In the genomic region with DNA sequence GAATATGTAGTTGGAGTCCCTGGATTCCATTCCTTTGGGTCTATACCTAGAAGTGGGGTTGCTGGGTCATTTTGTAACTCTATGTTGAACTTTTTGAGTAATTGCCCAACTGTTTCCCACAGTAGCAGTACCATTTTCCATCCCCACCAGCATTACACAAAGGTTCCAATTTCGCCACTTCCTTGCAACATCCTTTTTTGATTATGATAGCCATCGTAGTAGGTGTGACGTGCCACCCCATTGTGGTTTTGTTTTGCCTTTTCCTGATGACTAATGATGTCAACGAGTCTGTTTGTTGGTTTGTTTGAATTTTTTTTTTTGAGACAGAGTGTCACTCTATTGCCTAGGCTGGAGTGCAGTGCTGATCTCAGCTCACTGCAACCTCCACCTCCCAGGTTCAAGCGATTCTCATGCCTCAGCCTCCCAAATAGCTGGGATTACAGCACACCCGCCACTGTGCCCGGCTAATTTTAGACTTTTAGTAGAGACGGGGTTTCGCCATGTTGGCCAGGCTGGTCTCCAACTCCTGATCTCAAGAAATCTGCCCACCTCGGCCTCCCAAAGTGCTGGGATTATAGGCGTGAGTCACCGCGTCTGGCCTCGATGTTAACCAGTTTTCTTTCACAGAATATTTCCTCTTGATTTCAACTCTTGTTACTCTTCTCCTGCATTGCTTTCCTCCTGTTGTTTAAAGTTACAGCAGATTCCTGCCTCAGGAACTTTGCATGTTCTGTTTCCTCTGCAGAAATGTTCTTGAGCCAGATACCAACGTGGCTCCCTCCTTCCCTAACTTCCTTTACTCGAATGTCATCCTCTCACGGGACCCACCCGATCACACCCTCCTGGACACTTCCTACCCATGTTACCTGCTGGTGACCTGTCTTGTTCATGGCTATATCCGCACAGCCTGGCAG, we compare ENCODE assay signal across 9 cellular contexts. TPM values are rescaled to one million over a fixed set of nuclear protein-coding genes. Genes with fewer than 3 reads are reported as not detected.
DNase-seq lines count a peak whose midpoint lies in the region; ATAC-seq and TF ChIP-seq lines count a peak whose summit lies in the region.
"Had no signal": no experiment of that assay in that cellular context is flagged by ENCODE, and none has a peak within 500 bp of the region (broad histone marks: within the 10 kb centered on the region; RNA-seq: fewer than 3 reads in every experiment).

No MANE protein-coding gene starts in this region.

- H3K36me3 ChIP-seq in adipocyte (ENCODE audit: control insufficient read depth, insufficient read depth, low read length, severe bottlenecking) (no peaks in the 10 kb centered on the region), tibial artery (no peaks in the 10 kb centered on the region)

- DNase-seq in GF-D8 (lab: John Stamatoyannopoulos, UW) (peak; percentile 94), RKO (ENCODE audit: low spot score) (peak; percentile 30), adipocyte (ENCODE audit: low read depth) (peak; percentile 57), neural crest cell (ENCODE audit: low read depth, low spot score) (no peak), tibial artery (no peak), left colon (no peak)
- DNase-seq: GDM1 had no signal

- peaks cover 2% of the 10 kb centered on the region for H3K27me3 Mint-ChIP-seq in neural crest cell (ENCODE audit: low read depth)

- H3K4me1 Mint-ChIP-seq in neural crest cell = peaks cover 35% of the 10 kb centered on the region

- H3K27ac Mint-ChIP-seq in neural crest cell (ENCODE audit: unreplicated experiment) = peak overlapping the region; percentile 59

- H3K9me3 ChIP-seq in adipocyte (ENCODE audit: control insufficient read depth, low read length) (no peaks in the 10 kb centered on the region), tibial artery (no peaks in the 10 kb centered on the region)

- H3K4me3 ChIP-seq in adipocyte (ENCODE audit: low read length) = no peak overlapping the region
- no peak overlapping the region for H3K4me3 ChIP-seq in tibial artery

- no peaks in the 10 kb centered on the region for H3K9me3 Mint-ChIP-seq in neural crest cell

- no peak overlapping the region for H3K4me3 Mint-ChIP-seq in neural crest cell

- intact Hi-C loops in tibial artery (cut with DNase I; ENCODE audit: low total_unique reads) (no loop called here), left colon (cut with DNase I, micrococcal nuclease) (no loop called here)

- H3K4me1 ChIP-seq in adipocyte (ENCODE audit: control insufficient read depth, insufficient read depth, low read length) = peaks cover 9% of the 10 kb centered on the region
- H3K4me1 ChIP-seq in tibial artery = peaks cover 0 to 24% (median 9%) of the 10 kb centered on the region in 4 donors

- no peak for ATAC-seq in left colon
- ATAC-seq in HG03135 (IDR thresholded peaks at IDR 0.05; ENCODE audit: unreplicated experiment) = no peak
- ATAC-seq in GM18858 (IDR thresholded peaks at IDR 0.05; ENCODE audit: unreplicated experiment) = no peak

- TF ChIP-seq CTCF in neural crest cell (conservative IDR thresholded peaks at IDR 0.05) (no peak), tibial artery (IDR thresholded peaks at IDR 0.05) (no peak)

- H3K36me3 Mint-ChIP-seq in neural crest cell (ENCODE audit: low read depth) = no peaks in the 10 kb centered on the region

- H3K27me3 ChIP-seq in adipocyte (replicated peaks; ENCODE audit: control insufficient read depth, insufficient read depth, low read length) (peaks cover 1% of the 10 kb centered on the region), tibial artery (no peaks in the 10 kb centered on the region)

- H3K9ac ChIP-seq in adipocyte (ENCODE audit: low read length) = no peak overlapping the region

- H3K27ac ChIP-seq in tibial artery = peak overlapping the region in 1 of 2 donors; percentile 77

RNA-seq across cellular contexts. Expression of gene PEX11G, which starts 3.6 kb away (rescaled TPM):
- total RNA-seq in neural crest cell (2.3 and 3.4 TPM in 2 replicates), left colon (10 to 100 TPM in 1 of 2 donors, 1 to 10 TPM in 1; 9.0 to 10.8 TPM)

RNA-seq across cellular contexts. Expression of gene ZNF358, which starts 23.5 kb away (rescaled TPM):
- total RNA-seq in neural crest cell (75.6 and 76.2 TPM in 2 replicates), left colon (10 to 100 TPM; 37.8 to 56.2 TPM)

RNA-seq across cellular contexts. Expression of gene MCOLN1, which starts 30.0 kb away (rescaled TPM):
- total RNA-seq in neural crest cell = 24.4 and 26.7 TPM in 2 replicates
- total RNA-seq in left colon = 10 to 100 TPM; 22.2 to 31.6 TPM

RNA-seq across cellular contexts. Expression of gene PNPLA6, which starts 43.1 kb away (rescaled TPM):
- total RNA-seq in neural crest cell (72.1 and 74.7 TPM in 2 replicates), left colon (100 to 1,000 TPM in 1 of 2 donors, 10 to 100 TPM in 1; 87.8 to 107 TPM)

Comparison
In these comparisons a context has a peak if more than half of its experiments do, and no peak if none do; other contexts are left out.
1. DNase-seq: peak in GF-D8 (single experiment), RKO (single experiment) and adipocyte (single experiment); none in neural crest cell (single experiment), tibial artery (0 of 2) and left colon (0 of 2).